ENCODE assay signal across 28 cellular contexts in the genomic region with DNA sequence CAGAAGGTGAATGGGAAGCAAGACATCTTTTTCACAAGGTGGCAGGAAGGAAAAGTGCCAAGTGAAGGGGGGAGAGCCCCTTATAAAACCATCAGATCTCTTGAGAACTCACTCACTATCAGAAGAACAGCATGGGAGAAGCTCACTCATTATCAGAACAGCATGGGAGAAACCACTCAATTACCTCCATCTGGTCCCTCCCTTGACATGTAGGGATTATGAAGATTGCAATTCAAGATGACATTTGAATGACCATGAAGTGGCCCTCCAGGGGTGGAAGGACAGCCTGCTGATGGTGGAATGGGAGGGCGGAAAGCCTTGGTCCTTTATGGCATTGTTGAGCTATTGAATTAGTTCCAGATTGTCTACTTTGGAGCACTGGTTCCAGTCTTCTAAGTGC.
"Had no signal": no experiment of that assay in that cellular context is flagged by ENCODE, and none has a peak within 500 bp of the region (broad histone marks: within the 10 kb centered on the region; RNA-seq: fewer than 3 reads in every experiment).

No MANE protein-coding gene starts in this region.

- H3K27ac Mint-ChIP-seq: activated CD4-positive, alpha-beta T cell treated with anti-CD3 and anti-CD28 coated beads for 36 hours; activated CD4-positive, alpha-beta T cell treated with anti-CD3 and anti-CD28 coated beads, Interleukin-2, amount 10 ng/mL, durations not matched to agents 7 days and 5 days; activated naive CD4-positive, alpha-beta T cell treated with anti-CD3 and anti-CD28 coated beads for 36 hours; activated naive CD4-positive, alpha-beta T cell treated with anti-CD3 and anti-CD28 coated beads, Interleukin-2, amount 50 U/mL, for 72 hours; activated T-helper 1 cell treated with anti-CD3 and anti-CD28 coated beads, Interleukin-12 subunit alpha, Interleukin-12 subunit beta, Interleukin-2, Interleukin-4 antibody, amounts not matched to agents 30 ng/mL and 10 ng/mL and 1 ng/mL, durations not matched to agents 14 hours and 24 hours and 36 hours; T-helper 1 cell treated with Interleukin-12 subunit alpha and Interleukin-12 subunit beta and Interleukin-4 antibody, amounts not matched to agents 30 μg/mL and 1 μg/mL, for 36 hours; T-helper 2 cell treated with Interferon-gamma antibody and Interleukin-4, amounts not matched to agents 5 μg/mL and 100 μg/mL, for 36 hours had no signal

- H3K36me3 Mint-ChIP-seq: activated naive CD4-positive, alpha-beta T cell treated with anti-CD3 and anti-CD28 coated beads, Interleukin-2, amount 50 U/mL, for 72 hours had no signal

- ATAC-seq: activated CD4-positive, alpha-beta T cell treated with anti-CD3 and anti-CD28 coated beads for 36 hours; activated CD4-positive, CD25-positive, alpha-beta regulatory T cell treated with anti-CD3 and anti-CD28 coated beads, Interleukin-2, amount 50 U/mL, for 24 hours; activated naive CD4-positive, alpha-beta T cell treated with anti-CD3 and anti-CD28 coated beads, Interleukin-2, amount 50 U/mL, for 72 hours; activated T-cell treated with anti-CD3 and anti-CD28 coated beads, Interleukin-2, amount 50 U/mL, for 4 hours; body of pancreas; K562; PC-3 had no signal

- H3K4me1 Mint-ChIP-seq: activated CD4-positive, alpha-beta T cell treated with anti-CD3 and anti-CD28 coated beads for 36 hours; activated CD4-positive, alpha-beta T cell treated with anti-CD3 and anti-CD28 coated beads, Interleukin-2, amount 10 ng/mL, durations not matched to agents 7 days and 5 days had no signal

- H3K4me3 Mint-ChIP-seq: activated CD4-positive, alpha-beta T cell treated with anti-CD3 and anti-CD28 coated beads for 36 hours; activated CD4-positive, alpha-beta T cell treated with anti-CD3 and anti-CD28 coated beads, Interleukin-2, amount 10 ng/mL, durations not matched to agents 7 days and 5 days; activated naive CD4-positive, alpha-beta T cell treated with anti-CD3 and anti-CD28 coated beads for 36 hours; activated T-cell treated with anti-CD3 and anti-CD28 coated beads, Interleukin-2, amount 50 U/mL, for 4 hours; activated T-helper 1 cell treated with anti-CD3 and anti-CD28 coated beads, Interleukin-12 subunit alpha, Interleukin-12 subunit beta, Interleukin-2, Interleukin-4 antibody, amounts not matched to agents 30 ng/mL and 10 ng/mL and 1 ng/mL, durations not matched to agents 14 hours and 24 hours and 36 hours; T-helper 1 cell treated with Interleukin-12 subunit alpha and Interleukin-12 subunit beta and Interleukin-4 antibody, amounts not matched to agents 30 μg/mL and 1 μg/mL, for 36 hours; T-helper 2 cell treated with Interferon-gamma antibody and Interleukin-4, amounts not matched to agents 5 μg/mL and 100 μg/mL, for 36 hours had no signal

- DNase-seq: activated CD4-positive, alpha-beta T cell treated with anti-CD3 and anti-CD28 coated beads for 36 hours; activated CD4-positive, alpha-beta T cell treated with anti-CD3 and anti-CD28 coated beads, Interleukin-2, amount 10 ng/mL, durations not matched to agents 7 days and 5 days; activated CD4-positive, alpha-beta T cell treated with anti-CD3 and anti-CD28 coated beads, Interleukin-2, amount 50 U/mL, for 48 hours; activated CD8-positive, alpha-beta memory T cell treated with anti-CD3 and anti-CD28 coated beads, Interleukin-2, amount 50 U/mL, for 4 hours; activated gamma-delta T cell treated with Interleukin-2 at 50 U/mL for 16 hours; activated naive CD4-positive, alpha-beta T cell treated with anti-CD3 and anti-CD28 coated beads for 36 hours; activated T-cell treated with anti-CD3 and anti-CD28 coated beads for 4 hours; activated T-cell treated with anti-CD3 and anti-CD28 coated beads, Interleukin-2, amount 50 U/mL, for 4 hours; adrenal gland; body of pancreas; NCI-H1092 treated with DMSO at 0.1 percent for 48 hours; NCI-H1436; NCI-H1694; NCI-H2029; NCI-H2171 treated with DMSO at 0.1 percent for 48 hours; NCI-H345; NK-92 treated with Interleukin-12 subunit alpha and Interleukin-12 subunit beta, amount 100 ng/mL, for 24 hours; PC-3; Peyer's patch; RPMI8226; SHP77 treated with DMSO at 0.1 percent for 48 hours; SK-N-SH had no signal

- H3K9me3 Mint-ChIP-seq: activated CD4-positive, alpha-beta T cell treated with anti-CD3 and anti-CD28 coated beads, Interleukin-2, amount 10 ng/mL, durations not matched to agents 7 days and 5 days; activated T-cell treated with anti-CD3 and anti-CD28 coated beads, Interleukin-2, amount 50 U/mL, for 4 hours; activated T-helper 1 cell treated with anti-CD3 and anti-CD28 coated beads, Interleukin-12 subunit alpha, Interleukin-12 subunit beta, Interleukin-2, Interleukin-4 antibody, amounts not matched to agents 30 ng/mL and 10 ng/mL and 1 ng/mL, durations not matched to agents 14 hours and 24 hours and 36 hours; T-helper 2 cell treated with Interferon-gamma antibody and Interleukin-4, amounts not matched to agents 5 μg/mL and 100 μg/mL, for 36 hours had no signal
